ENCODE assay signal across 1 cellular context in the genomic region with DNA sequence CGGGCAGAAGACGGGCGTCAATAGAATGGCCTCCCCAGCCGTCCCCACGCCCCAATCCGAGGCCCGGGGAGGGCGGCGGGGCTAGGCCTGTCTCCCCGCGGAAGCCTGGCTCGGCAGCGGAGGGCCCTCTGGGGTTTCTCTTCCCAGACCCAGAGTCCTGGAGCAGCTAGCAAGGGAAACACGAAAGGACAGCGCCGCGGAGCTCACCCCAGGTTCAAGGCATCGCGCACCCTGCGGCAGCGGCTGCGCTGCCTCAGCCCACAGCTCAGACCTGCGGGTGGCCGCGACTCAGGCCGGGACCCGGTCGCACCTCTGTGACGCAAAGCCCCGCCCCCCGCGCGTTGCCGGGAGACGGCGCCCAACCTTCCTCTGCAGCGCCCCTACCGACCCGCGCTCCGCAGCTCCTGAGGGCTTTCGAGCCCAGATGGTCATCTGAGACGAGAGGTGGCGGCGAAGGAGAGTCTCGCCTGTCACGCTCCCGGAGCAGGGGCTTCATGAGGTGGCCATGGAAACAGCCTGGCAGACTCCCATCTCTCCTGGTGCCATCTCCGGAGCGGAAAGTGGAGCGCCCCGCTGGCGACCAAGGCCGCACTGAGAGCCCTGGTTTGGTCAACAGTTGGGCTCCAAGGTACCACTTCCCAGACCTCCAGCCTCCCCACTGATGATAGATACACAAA.
TF ChIP-seq lines count a peak whose summit lies in the region.

Gene RNF141 (minus strand): TSS at position 273 of the 677 bp plus-strand sequence. CDS start 7,029 bp downstream, outside the sequence.

TF ChIP-seq in HepG2, 621 proteins besides CTCF, POLR2A, EP300 and RAD21 (continued from another document and continues in another):
- no peak for TF ChIP-seq ZNF597 (CRISPR knock-in tag; IDR thresholded peaks at IDR 0.05)
- no peak for TF ChIP-seq NR2F6 (IDR thresholded peaks at IDR 0.05)
- peak; percentile 54; the same call in 1 of the 2 replicates for TF ChIP-seq NR2F6 (CRISPR knock-in tag; IDR thresholded peaks at IDR 0.05)
- TF ChIP-seq KAT8 (CRISPR knock-in tag; IDR thresholded peaks at IDR 0.05) = peak; percentile 97
- 0 out of 2 replicates have a peak, but pooled peaks have one; percentile 26 for TF ChIP-seq CENPT (CRISPR knock-in tag; IDR thresholded peaks at IDR 0.05; ENCODE audit: low read depth)
- no peak for TF ChIP-seq SIX1 (CRISPR knock-in tag; IDR thresholded peaks at IDR 0.05; ENCODE audit: borderline replicate concordance)
- TF ChIP-seq SP2 (CRISPR knock-in tag; IDR thresholded peaks at IDR 0.05) = peak; percentile 50; the same call in 1 of the 2 replicates
- TF ChIP-seq ZNF644 (CRISPR knock-in tag; IDR thresholded peaks at IDR 0.05; ENCODE audit: low read depth) = no peak
- TF ChIP-seq LBX2 (CRISPR knock-in tag; IDR thresholded peaks at IDR 0.05; ENCODE audit: borderline replicate concordance) = no peak
- peak; percentile 93 for TF ChIP-seq KDM5B (CRISPR knock-in tag; IDR thresholded peaks at IDR 0.05; ENCODE audit: borderline replicate concordance)
- no peak for TF ChIP-seq MLXIP (CRISPR knock-in tag; IDR thresholded peaks at IDR 0.05; ENCODE audit: borderline replicate concordance)
- peak; percentile 67 for TF ChIP-seq HCFC1 (IDR thresholded peaks at IDR 0.05; ENCODE audit: low read depth, low read length)
- TF ChIP-seq GPN1 (CRISPR knock-in tag; IDR thresholded peaks at IDR 0.05; ENCODE audit: borderline replicate concordance) = no peak
- peak; percentile 82 for TF ChIP-seq YEATS2 (CRISPR knock-in tag; IDR thresholded peaks at IDR 0.05; ENCODE audit: borderline replicate concordance)
- TF ChIP-seq, protein P1, sequence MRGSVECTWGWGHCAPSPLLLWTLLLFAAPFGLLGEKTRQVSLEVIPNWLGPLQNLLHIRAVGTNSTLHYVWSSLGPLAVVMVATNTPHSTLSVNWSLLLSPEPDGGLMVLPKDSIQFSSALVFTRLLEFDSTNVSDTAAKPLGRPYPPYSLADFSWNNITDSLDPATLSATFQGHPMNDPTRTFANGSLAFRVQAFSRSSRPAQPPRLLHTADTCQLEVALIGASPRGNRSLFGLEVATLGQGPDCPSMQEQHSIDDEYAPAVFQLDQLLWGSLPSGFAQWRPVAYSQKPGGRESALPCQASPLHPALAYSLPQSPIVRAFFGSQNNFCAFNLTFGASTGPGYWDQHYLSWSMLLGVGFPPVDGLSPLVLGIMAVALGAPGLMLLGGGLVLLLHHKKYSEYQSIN (CRISPR knock-in tag; IDR thresholded peaks at IDR 0.05; ENCODE audit: borderline replicate concordance) = no peak
- TF ChIP-seq, protein P2, sequence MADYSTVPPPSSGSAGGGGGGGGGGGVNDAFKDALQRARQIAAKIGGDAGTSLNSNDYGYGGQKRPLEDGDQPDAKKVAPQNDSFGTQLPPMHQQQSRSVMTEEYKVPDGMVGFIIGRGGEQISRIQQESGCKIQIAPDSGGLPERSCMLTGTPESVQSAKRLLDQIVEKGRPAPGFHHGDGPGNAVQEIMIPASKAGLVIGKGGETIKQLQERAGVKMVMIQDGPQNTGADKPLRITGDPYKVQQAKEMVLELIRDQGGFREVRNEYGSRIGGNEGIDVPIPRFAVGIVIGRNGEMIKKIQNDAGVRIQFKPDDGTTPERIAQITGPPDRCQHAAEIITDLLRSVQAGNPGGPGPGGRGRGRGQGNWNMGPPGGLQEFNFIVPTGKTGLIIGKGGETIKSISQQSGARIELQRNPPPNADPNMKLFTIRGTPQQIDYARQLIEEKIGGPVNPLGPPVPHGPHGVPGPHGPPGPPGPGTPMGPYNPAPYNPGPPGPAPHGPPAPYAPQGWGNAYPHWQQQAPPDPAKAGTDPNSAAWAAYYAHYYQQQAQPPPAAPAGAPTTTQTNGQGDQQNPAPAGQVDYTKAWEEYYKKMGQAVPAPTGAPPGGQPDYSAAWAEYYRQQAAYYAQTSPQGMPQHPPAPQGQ (CRISPR knock-in tag; IDR thresholded peaks at IDR 0.05; ENCODE audit: borderline replicate concordance) = no peak
- TF ChIP-seq TBL1XR1 (IDR thresholded peaks at IDR 0.05; ENCODE audit: borderline replicate concordance, low read length, partially characterized antibody) = no peak
- TF ChIP-seq ATRX (CRISPR knock-in tag; IDR thresholded peaks at IDR 0.05; ENCODE audit: borderline replicate concordance) = no peak
- TF ChIP-seq, protein P3, sequence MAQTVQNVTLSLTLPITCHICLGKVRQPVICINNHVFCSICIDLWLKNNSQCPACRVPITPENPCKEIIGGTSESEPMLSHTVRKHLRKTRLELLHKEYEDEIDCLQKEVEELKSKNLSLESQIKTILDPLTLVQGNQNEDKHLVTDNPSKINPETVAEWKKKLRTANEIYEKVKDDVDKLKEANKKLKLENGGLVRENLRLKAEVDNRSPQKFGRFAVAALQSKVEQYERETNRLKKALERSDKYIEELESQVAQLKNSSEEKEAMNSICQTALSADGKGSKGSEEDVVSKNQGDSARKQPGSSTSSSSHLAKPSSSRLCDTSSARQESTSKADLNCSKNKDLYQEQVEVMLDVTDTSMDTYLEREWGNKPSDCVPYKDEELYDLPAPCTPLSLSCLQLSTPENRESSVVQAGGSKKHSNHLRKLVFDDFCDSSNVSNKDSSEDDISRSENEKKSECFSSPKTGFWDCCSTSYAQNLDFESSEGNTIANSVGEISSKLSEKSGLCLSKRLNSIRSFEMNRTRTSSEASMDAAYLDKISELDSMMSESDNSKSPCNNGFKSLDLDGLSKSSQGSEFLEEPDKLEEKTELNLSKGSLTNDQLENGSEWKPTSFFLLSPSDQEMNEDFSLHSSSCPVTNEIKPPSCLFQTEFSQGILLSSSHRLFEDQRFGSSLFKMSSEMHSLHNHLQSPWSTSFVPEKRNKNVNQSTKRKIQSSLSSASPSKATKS (CRISPR knock-in tag; IDR thresholded peaks at IDR 0.05) = no peak; the same call in 1 of the 2 replicates
- no peak for TF ChIP-seq SMARCC2 (IDR thresholded peaks at IDR 0.05)
- TF ChIP-seq ZFYVE20 (CRISPR knock-in tag; IDR thresholded peaks at IDR 0.05; ENCODE audit: borderline replicate concordance, low read depth) = no peak
- peak; percentile 54; the same call in 1 of the 2 replicates for TF ChIP-seq ZNF124 (CRISPR knock-in tag; IDR thresholded peaks at IDR 0.05)
- TF ChIP-seq MEIS1 (CRISPR knock-in tag; IDR thresholded peaks at IDR 0.05; ENCODE audit: borderline replicate concordance) = no peak
- TF ChIP-seq, protein P4, sequence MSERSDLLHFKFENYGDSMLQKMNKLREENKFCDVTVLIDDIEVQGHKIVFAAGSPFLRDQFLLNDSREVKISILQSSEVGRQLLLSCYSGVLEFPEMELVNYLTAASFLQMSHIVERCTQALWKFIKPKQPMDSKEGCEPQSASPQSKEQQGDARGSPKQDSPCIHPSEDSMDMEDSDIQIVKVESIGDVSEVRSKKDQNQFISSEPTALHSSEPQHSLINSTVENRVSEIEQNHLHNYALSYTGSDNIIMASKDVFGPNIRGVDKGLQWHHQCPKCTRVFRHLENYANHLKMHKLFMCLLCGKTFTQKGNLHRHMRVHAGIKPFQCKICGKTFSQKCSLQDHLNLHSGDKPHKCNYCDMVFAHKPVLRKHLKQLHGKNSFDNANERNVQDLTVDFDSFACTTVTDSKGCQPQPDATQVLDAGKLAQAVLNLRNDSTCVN (CRISPR knock-in tag; IDR thresholded peaks at IDR 0.05; ENCODE audit: borderline replicate concordance) = peak; percentile 68
- peak; percentile 65; the same call in 1 of the 2 replicates for TF ChIP-seq ARNT2 (CRISPR knock-in tag; IDR thresholded peaks at IDR 0.05; ENCODE audit: low read depth)
- no peak for TF ChIP-seq ATM (IDR thresholded peaks at IDR 0.05; ENCODE audit: borderline replicate concordance)
- no peak for TF ChIP-seq ZNF850 (CRISPR knock-in tag; conservative IDR thresholded peaks at IDR 0.05)
- TF ChIP-seq NKX3-1 (CRISPR knock-in tag; IDR thresholded peaks at IDR 0.05) = peak; percentile 33; the same call in 1 of the 2 replicates
- 0 out of 2 replicates have a peak, but pooled peaks have one; percentile 37 for TF ChIP-seq RARA (CRISPR knock-in tag; IDR thresholded peaks at IDR 0.05)
- TF ChIP-seq EEA1 (CRISPR knock-in tag; IDR thresholded peaks at IDR 0.05; ENCODE audit: borderline replicate concordance) = peak; percentile 28; the same call in 1 of the 2 replicates
- 0 out of 2 replicates have a peak, but pooled peaks have one; percentile 27 for TF ChIP-seq NFKBIZ (CRISPR knock-in tag; IDR thresholded peaks at IDR 0.05)
- TF ChIP-seq NONO (IDR thresholded peaks at IDR 0.05) = no peak
- peak; percentile 73 for TF ChIP-seq NONO (CRISPR knock-in tag; conservative IDR thresholded peaks at IDR 0.05)
- TF ChIP-seq NRL (CRISPR knock-in tag; IDR thresholded peaks at IDR 0.05; ENCODE audit: borderline replicate concordance) = no peak; the same call in 1 of the 2 replicates
- TF ChIP-seq ZNF552 (CRISPR knock-in tag; IDR thresholded peaks at IDR 0.05; ENCODE audit: borderline replicate concordance) = no peak
- no peak for TF ChIP-seq ZNF264 (CRISPR knock-in tag; IDR thresholded peaks at IDR 0.05)
- TF ChIP-seq ATAD3A (CRISPR knock-in tag; IDR thresholded peaks at IDR 0.05) = no peak
- no peak for TF ChIP-seq SMAD9 (CRISPR knock-in tag; IDR thresholded peaks at IDR 0.05)
- TF ChIP-seq NR2C2 (CRISPR knock-in tag; IDR thresholded peaks at IDR 0.05; ENCODE audit: borderline replicate concordance) = peak; percentile 67; the same call in 1 of the 2 replicates
- TF ChIP-seq ARID4A (CRISPR knock-in tag; IDR thresholded peaks at IDR 0.05; ENCODE audit: borderline replicate concordance) = peak; percentile 98
- TF ChIP-seq ELF4 (CRISPR knock-in tag; IDR thresholded peaks at IDR 0.05; ENCODE audit: borderline replicate concordance) = no peak
- TF ChIP-seq, protein P5, sequence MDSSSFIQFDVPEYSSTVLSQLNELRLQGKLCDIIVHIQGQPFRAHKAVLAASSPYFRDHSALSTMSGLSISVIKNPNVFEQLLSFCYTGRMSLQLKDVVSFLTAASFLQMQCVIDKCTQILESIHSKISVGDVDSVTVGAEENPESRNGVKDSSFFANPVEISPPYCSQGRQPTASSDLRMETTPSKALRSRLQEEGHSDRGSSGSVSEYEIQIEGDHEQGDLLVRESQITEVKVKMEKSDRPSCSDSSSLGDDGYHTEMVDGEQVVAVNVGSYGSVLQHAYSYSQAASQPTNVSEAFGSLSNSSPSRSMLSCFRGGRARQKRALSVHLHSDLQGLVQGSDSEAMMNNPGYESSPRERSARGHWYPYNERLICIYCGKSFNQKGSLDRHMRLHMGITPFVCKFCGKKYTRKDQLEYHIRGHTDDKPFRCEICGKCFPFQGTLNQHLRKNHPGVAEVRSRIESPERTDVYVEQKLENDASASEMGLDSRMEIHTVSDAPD (CRISPR knock-in tag; IDR thresholded peaks at IDR 0.05) = no peak
- TF ChIP-seq BRD4 (CRISPR knock-in tag; IDR thresholded peaks at IDR 0.05) = 0 out of 2 replicates have a peak, but pooled peaks have one; percentile 38
- peak; percentile 97 for TF ChIP-seq RFX1 (IDR thresholded peaks at IDR 0.05)
- TF ChIP-seq ZNF737 (CRISPR knock-in tag; IDR thresholded peaks at IDR 0.05; ENCODE audit: borderline replicate concordance) = no peak
- no peak for TF ChIP-seq ZNF10 (CRISPR knock-in tag; IDR thresholded peaks at IDR 0.05; ENCODE audit: borderline replicate concordance, low read depth)
